7 cellular contexts compared by ENCODE assay signal in genomic region chr12:80763874-80764273, GRCh38. TPM values are rescaled to one million over a fixed set of nuclear protein-coding genes. Genes with fewer than 3 reads are reported as not detected.
DNase-seq lines count a peak whose midpoint lies in the region; ATAC-seq and TF ChIP-seq lines count a peak whose summit lies in the region.

No MANE protein-coding gene starts in this region.

- DNase-seq in GM10266 (ENCODE audit: extremely low spot score) (peak; percentile 8), KBM-7 (peak; percentile 69), RPMI7951 (ENCODE audit: low read depth) (peak; percentile 27), foreskin melanocyte (peak; percentile 19), thyroid gland (peak; percentile 17 to 18)
- no peak for DNase-seq in central memory CD4-positive, alpha-beta T cell

- WGBS in thyroid gland, 2 donors = 6% methylated on average over 4 of the region's 4 CpGs

- no peaks in the 10 kb centered on the region for H3K27me3 ChIP-seq in thyroid gland

- no peak for TF ChIP-seq POLR2A in thyroid gland (IDR thresholded peaks at IDR 0.05)

- in situ Hi-C loops in KBM-7 (cut with MboI; ENCODE audit: low pct_unique_long_range_greater_than_20kb, low sequenced_read_pairs) = no loop called here

- intact Hi-C loops in thyroid gland (cut with DNase I) = loop anchor here (5.0 kb wide), 1 partner anchor 352 kb away; no protein-coding TSS in a partner anchor

- TF ChIP-seq CTCF in GM10266 (IDR thresholded peaks at IDR 0.05; ENCODE audit: control insufficient read depth, insufficient read depth, low read depth, missing control alignments) (peak; percentile 33), thyroid gland (IDR thresholded peaks at IDR 0.05) (peak in 5 of 6 experiments; percentile 33 to 70 (median 57))

- no peak for ATAC-seq in GM21737 (IDR thresholded peaks at IDR 0.05; ENCODE audit: unreplicated experiment)

- no peak overlapping the region for H3K4me3 ChIP-seq in thyroid gland (replicated peaks in 1 of 3)

- no peaks in the 10 kb centered on the region for H3K4me1 ChIP-seq in thyroid gland

- H3K27ac ChIP-seq in thyroid gland = no peak overlapping the region

- no peaks in the 10 kb centered on the region for H3K9me3 ChIP-seq in thyroid gland

- no peaks in the 10 kb centered on the region for H3K36me3 ChIP-seq in thyroid gland

RNA-seq across cellular contexts. Expression of gene MYF5, which starts 47.2 kb away (rescaled TPM):
- total RNA-seq in RPMI7951 (2014; rRNA removed; shearing (Covaris generic)) = not detected in 2 replicates
- not detected for total RNA-seq in thyroid gland

RNA-seq across cellular contexts. Expression of gene MYF6, which starts 56.4 kb away (rescaled TPM):
- not detected in 2 replicates for total RNA-seq in RPMI7951 (2014; rRNA removed; shearing (Covaris generic))
- not detected for total RNA-seq in thyroid gland
